10 cellular contexts compared by ENCODE assay signal in the genomic region with DNA sequence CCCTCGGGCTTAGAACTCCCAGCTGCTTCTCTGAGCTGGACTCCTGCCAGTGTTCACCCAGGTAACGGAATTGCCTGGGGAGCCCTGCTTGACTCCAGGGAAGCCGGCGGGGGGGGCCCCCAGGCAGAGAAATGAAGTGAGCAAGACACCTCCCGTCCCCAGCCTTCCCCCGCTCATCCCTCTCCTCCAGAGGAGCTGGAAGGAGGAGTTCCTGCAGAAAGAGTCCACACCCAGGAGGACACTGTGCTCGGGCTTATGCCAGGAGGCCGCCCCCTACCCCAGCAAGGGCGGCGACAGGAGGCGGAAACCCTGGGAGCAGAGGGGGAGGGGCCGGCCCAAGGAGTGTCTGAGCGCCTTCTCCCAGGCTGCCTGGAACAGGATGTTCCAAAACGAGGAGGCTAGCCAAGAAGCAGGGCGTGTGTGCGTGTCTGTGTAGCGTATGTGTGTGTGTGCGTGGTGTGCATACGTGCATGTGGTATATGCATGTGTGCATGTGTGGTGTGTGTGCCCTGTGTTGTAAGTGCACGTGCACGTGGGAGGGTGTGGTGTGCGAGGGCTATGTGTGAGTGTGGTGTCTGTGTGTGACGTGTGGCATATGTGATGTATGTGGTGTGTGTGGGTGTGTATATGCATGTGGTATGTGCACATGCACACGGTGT.
A peak's percentile ranks its signal among the peaks of the same experiment; 100 is the strongest.
DNase-seq lines count a peak whose midpoint lies in the region; ATAC-seq and TF ChIP-seq lines count a peak whose summit lies in the region.
"Had no signal": no experiment of that assay in that cellular context is flagged by ENCODE, and none has a peak within 500 bp of the region (broad histone marks: within the 10 kb centered on the region; RNA-seq: fewer than 3 reads in every experiment).

No MANE protein-coding gene starts in this region.

- no peak for TF ChIP-seq CTCF in thoracic aorta (IDR thresholded peaks at IDR 0.05)

- peak; percentile 56 to 71 for DNase-seq in NCI-H2081 (lab: John Stamatoyannopoulos, UW)
- DNase-seq in NCI-H2081 treated with DMSO at 0.1 percent for 48 hours (lab: John Stamatoyannopoulos, UW) = no peak
- DNase-seq in astrocyte of the hippocampus (ENCODE audit: low read depth, low spot score) = peak; percentile 48
- DNase-seq in iris pigment epithelial cell (ENCODE audit: low read depth) = peak; percentile 80
- no peak for DNase-seq in thoracic aorta (ENCODE audit: low spot score)
- no peak for DNase-seq in amniotic stem cell (lab: John Stamatoyannopoulos, UW)
- DNase-seq in NCI-H446 treated with DMSO at 0.1 percent for 48 hours (lab: John Stamatoyannopoulos, UW) = no peak

- ATAC-seq in thoracic aorta (ENCODE audit: insufficient number of reproducible peaks, low FRiP score, low read depth) = no peak
- no peak for ATAC-seq in GM19452 (IDR thresholded peaks at IDR 0.05; ENCODE audit: unreplicated experiment)
- ATAC-seq: Panc1 had no signal

- H3K4me3 ChIP-seq in thoracic aorta = peak overlapping the region; percentile 16
- H3K4me3 ChIP-seq: BLaER1 treated with 17β-estradiol and CSF1 and Interleukin-3, amounts not matched to agents 10 nM and 100 nM had no signal

- no peak overlapping the region for H3K27ac ChIP-seq in thoracic aorta
- H3K27ac ChIP-seq: BLaER1 treated with 17β-estradiol and CSF1 and Interleukin-3, amounts not matched to agents 10 nM and 100 nM had no signal

- peaks cover 11 to 46% of the 10 kb centered on the region in 2 donors for H3K4me1 ChIP-seq in thoracic aorta (ENCODE audit: control insufficient read depth in 1 of 2, low read depth in 2 of 2)

- H3K27me3 ChIP-seq in thoracic aorta (replicated peaks; ENCODE audit: insufficient read depth) = no peaks in the 10 kb centered on the region
- H3K27me3 ChIP-seq: BLaER1 treated with 17β-estradiol and CSF1 and Interleukin-3, amounts not matched to agents 10 nM and 100 nM had no signal

- no peaks in the 10 kb centered on the region for H3K36me3 ChIP-seq in thoracic aorta
- H3K36me3 ChIP-seq: BLaER1 treated with 17β-estradiol and CSF1 and Interleukin-3, amounts not matched to agents 10 nM and 100 nM had no signal

- H3K9me3 ChIP-seq in thoracic aorta = no peaks in the 10 kb centered on the region
- H3K9me3 ChIP-seq: BLaER1 treated with 17β-estradiol and CSF1 and Interleukin-3, amounts not matched to agents 10 nM and 100 nM had no signal

Comparison
In these comparisons a context has a peak if more than half of its experiments do, and no peak if none do; other contexts are left out.
1. DNase-seq: peak in NCI-H2081 (2 of 2), astrocyte of the hippocampus (single experiment) and iris pigment epithelial cell (single experiment); none in NCI-H2081 treated with DMSO at 0.1 percent for 48 hours (single experiment), thoracic aorta (single experiment), amniotic stem cell (single experiment) and NCI-H446 treated with DMSO at 0.1 percent for 48 hours (single experiment).